ENCODE assay signal across 22 cellular contexts in genomic region chr18:61677435-61677830, GRCh38.
"Had no signal": no experiment of that assay in that cellular context is flagged by ENCODE, and none has a peak within 500 bp of the region (broad histone marks: within the 10 kb centered on the region; RNA-seq: fewer than 3 reads in every experiment).

No MANE protein-coding gene starts in this region.

- DNase-seq: Kasumi-1, KG1, MV-4-11, NCI-H1048, NCI-H1105, NCI-H1417 treated with DMSO at 0.1 percent for 48 hours, NCI-H146, NCI-H1694 treated with DMSO at 0.1 percent for 48 hours, NCI-H1930, NCI-H2081, NCI-H2107, NCI-H2227 treated with DMSO at 0.1 percent for 48 hours, NCI-H446, NCI-H510A, NCI-H524 treated with DMSO at 0.1 percent for 48 hours, NCI-H69, NCI-H774, RPMI8226, SHP77 had no signal

- FAIRE-seq: HTR-8/SVneo, RCC 7860 had no signal

- H3K27ac ChIP-seq: HL-60 had no signal
